17 cellular contexts compared by ENCODE assay signal in the genomic region with DNA sequence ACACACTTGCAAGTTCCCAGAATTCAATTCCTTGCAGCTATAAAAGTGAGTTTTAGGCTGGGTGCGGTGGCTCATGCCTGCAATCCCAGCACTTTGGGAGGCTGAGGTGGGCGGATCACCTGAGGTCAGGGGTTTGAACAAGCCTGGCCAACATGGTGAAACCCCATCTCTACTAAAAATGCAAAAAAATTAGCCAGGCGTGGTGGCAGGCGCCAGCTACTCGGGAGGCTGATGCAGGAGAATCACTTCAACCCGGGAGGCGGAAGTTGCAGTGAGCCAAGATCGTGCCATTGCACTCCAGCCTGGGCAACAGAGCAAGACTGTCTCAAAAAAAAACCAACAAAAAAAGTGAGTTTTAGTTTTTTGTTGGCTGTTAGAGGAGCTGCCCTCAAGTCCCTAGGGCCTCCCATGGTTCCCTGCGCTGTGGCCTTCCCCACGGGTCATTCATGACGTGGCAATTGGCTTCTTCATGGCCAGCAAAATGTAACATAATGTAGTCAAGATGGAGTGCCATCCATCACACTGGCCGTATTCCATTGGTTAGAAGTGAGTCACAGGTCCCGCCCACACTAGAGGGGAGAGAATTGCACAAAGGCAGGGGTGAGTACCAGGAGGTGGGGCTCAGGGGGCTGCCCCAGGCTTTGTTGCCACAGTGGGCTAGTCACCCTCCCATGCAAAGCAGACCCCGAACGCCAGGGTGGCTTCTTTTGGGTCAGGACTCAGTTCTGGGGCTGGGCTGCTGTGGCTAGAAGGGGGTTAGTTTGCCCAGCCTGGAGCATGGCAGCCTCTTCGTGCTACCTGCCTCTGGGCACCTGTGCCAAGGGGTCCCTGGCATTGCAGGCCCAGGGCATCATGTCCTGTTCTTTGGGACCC. TPM values are rescaled to one million over a fixed set of nuclear protein-coding genes. Genes with fewer than 3 reads are reported as not detected.
A peak's percentile ranks its signal among the peaks of the same experiment; 100 is the strongest.
DNase-seq lines count a peak whose midpoint lies in the region; ATAC-seq and TF ChIP-seq lines count a peak whose summit lies in the region.
"Had no signal": no experiment of that assay in that cellular context is flagged by ENCODE, and none has a peak within 500 bp of the region (broad histone marks: within the 10 kb centered on the region; RNA-seq: fewer than 3 reads in every experiment).

No MANE protein-coding gene starts in this region.

- H3K4me3 Mint-ChIP-seq in activated B cell treated with CpG ODN at 0.5 μM for 24 hours = no peak overlapping the region
- H3K4me3 Mint-ChIP-seq: activated naive CD8-positive, alpha-beta T cell treated with anti-CD3 and anti-CD28 coated beads, Interleukin-2, amount 10 ng/mL, durations not matched to agents 7 days and 5 days; immature natural killer cell; mesothelial cell of epicardium had no signal

- H3K9me3 Mint-ChIP-seq in activated B cell treated with CpG ODN at 0.5 μM for 24 hours = no peaks in the 10 kb centered on the region
- H3K9me3 Mint-ChIP-seq: activated naive CD8-positive, alpha-beta T cell treated with anti-CD3 and anti-CD28 coated beads, Interleukin-2, amount 10 ng/mL, durations not matched to agents 7 days and 5 days; immature natural killer cell; mesothelial cell of epicardium had no signal

- H3K4me1 Mint-ChIP-seq in activated B cell treated with CpG ODN at 0.5 μM for 24 hours = peaks cover 20% of the 10 kb centered on the region

- no peak for ATAC-seq in left ventricle myocardium superior
- ATAC-seq in HG03175 (IDR thresholded peaks at IDR 0.05; ENCODE audit: unreplicated experiment) = peak; percentile 49
- peak; percentile 39 for ATAC-seq in activated B cell treated with CpG ODN at 0.5 μM for 24 hours (ENCODE audit: low read depth)
- ATAC-seq in upper lobe of right lung = no peak

- H3K4me1 ChIP-seq in upper lobe of right lung (peaks cover 8% of the 10 kb centered on the region), SJCRH30 (no peaks in the 10 kb centered on the region; the same call in 1 of the 2 replicates)

- H3K27me3 Mint-ChIP-seq in activated B cell treated with CpG ODN at 0.5 μM for 24 hours = no peaks in the 10 kb centered on the region
- H3K27me3 Mint-ChIP-seq: activated naive CD8-positive, alpha-beta T cell treated with anti-CD3 and anti-CD28 coated beads, Interleukin-2, amount 10 ng/mL, durations not matched to agents 7 days and 5 days had no signal

- no peak for TF ChIP-seq CTCF in activated B cell treated with CpG ODN at 0.5 μM for 24 hours (IDR thresholded peaks at IDR 0.05)
- no peak for TF ChIP-seq CTCF in upper lobe of right lung (IDR thresholded peaks at IDR 0.05)

- CTCF ChIA-PET in activated B cell treated with CpG ODN at 0.5 μM for 24 hours (lab: Charles Lee) = interaction anchor here (1.0 kb wide), 1 partner anchor 132 kb away, joined by 3 read pairs; no protein-coding TSS in a partner anchor

- intact Hi-C loops in cardiac septum (cut with DNase I) = no loop called here
- intact Hi-C loops in left ventricle myocardium superior (cut with micrococcal nuclease) = no loop called here
- intact Hi-C loops in activated B cell treated with CpG ODN at 0.5 μM for 24 hours (cut with micrococcal nuclease) = no loop called here
- intact Hi-C loops in upper lobe of right lung (cut with DNase I) = no loop called here

- H3K27me3 ChIP-seq in upper lobe of right lung (no peaks in the 10 kb centered on the region), SJCRH30 (no peaks in the 10 kb centered on the region)

- POLR2A ChIA-PET in activated B cell treated with CpG ODN at 0.5 μM for 24 hours (lab: Charles Lee) = no interaction called here

- H3K36me3 ChIP-seq in upper lobe of right lung (no peaks in the 10 kb centered on the region), SJCRH30 (no peaks in the 10 kb centered on the region)

- H3K27ac Mint-ChIP-seq in activated B cell treated with CpG ODN at 0.5 μM for 24 hours = no peak overlapping the region
- H3K27ac Mint-ChIP-seq: activated naive CD8-positive, alpha-beta T cell treated with anti-CD3 and anti-CD28 coated beads, Interleukin-2, amount 10 ng/mL, durations not matched to agents 7 days and 5 days; immature natural killer cell; mesothelial cell of epicardium had no signal

- H3K9me3 ChIP-seq in upper lobe of right lung (no peaks in the 10 kb centered on the region), SJCRH30 (replicated peaks) (no peaks in the 10 kb centered on the region)

- H3K36me3 Mint-ChIP-seq in activated B cell treated with CpG ODN at 0.5 μM for 24 hours (ENCODE audit: low read depth) = no peaks in the 10 kb centered on the region

- DNase-seq in cardiac septum (ENCODE audit: low spot score) (peak; percentile 55), left ventricle myocardium superior (no peak), activated B cell treated with CpG ODN at 0.5 μM for 24 hours (no peak), upper lobe of right lung (peak; percentile 57), SJCRH30 (no peak), AG20443 (ENCODE audit: low spot score) (no peak), midbrain (lab: John Stamatoyannopoulos, UW) (no peak)
- DNase-seq: ACHN; activated naive CD8-positive, alpha-beta T cell treated with anti-CD3 and anti-CD28 coated beads, Interleukin-2, amount 10 ng/mL, durations not matched to agents 7 days and 5 days; central memory CD4-positive, alpha-beta T cell; immature natural killer cell; NCI-H1048; occipital lobe had no signal

- H3K27ac ChIP-seq in upper lobe of right lung (no peak overlapping the region), SJCRH30 (no peak overlapping the region)
- H3K27ac ChIP-seq: skin epidermis had no signal

- H3K4me3 ChIP-seq in upper lobe of right lung (no peak overlapping the region), SJCRH30 (no peak overlapping the region)
- H3K4me3 ChIP-seq: skin epidermis had no signal

RNA-seq across cellular contexts. Expression of gene INHBB, which starts 37.7 kb away (rescaled TPM):
- total RNA-seq in cardiac septum = 2.8 TPM
- total RNA-seq in left ventricle myocardium superior = 2.8 TPM
- total RNA-seq in activated B cell treated with CpG ODN at 0.5 μM for 24 hours = not detected in 2 replicates
- 12.3 TPM for total RNA-seq in upper lobe of right lung
- not detected in 2 replicates for total RNA-seq in SJCRH30 (2014; rRNA removed; shearing (Covaris generic))
- total RNA-seq: activated naive CD8-positive, alpha-beta T cell treated with anti-CD3 and anti-CD28 coated beads, Interleukin-2, amount 10 ng/mL, durations not matched to agents 7 days and 5 days; mesothelial cell of epicardium; SK-MEL-5 had no signal

RNA-seq across cellular contexts. Expression of gene RALB, which starts 55.6 kb away (rescaled TPM):
- 49.9 TPM for total RNA-seq in cardiac septum
- 52.6 TPM for total RNA-seq in left ventricle myocardium superior
- 29.9 and 33.4 TPM in 2 replicates for total RNA-seq in activated B cell treated with CpG ODN at 0.5 μM for 24 hours
- 65.9 TPM for total RNA-seq in upper lobe of right lung
- total RNA-seq in SJCRH30 (2014; rRNA removed; shearing (Covaris generic)) = 33.3 and 35.8 TPM in 2 replicates

Comparison
In these comparisons a context has a peak if more than half of its experiments do, and no peak if none do; other contexts are left out.
1. DNase-seq: peak in cardiac septum (single experiment) and upper lobe of right lung (single experiment); none in left ventricle myocardium superior (single experiment), activated B cell treated with CpG ODN at 0.5 μM for 24 hours (single experiment), SJCRH30 (0 of 2), AG20443 (single experiment) and midbrain (single experiment).
2. ATAC-seq: peak in HG03175 (single experiment) and activated B cell treated with CpG ODN at 0.5 μM for 24 hours (single experiment); none in left ventricle myocardium superior (single experiment) and upper lobe of right lung (single experiment).